Comparison of ENCODE assay signal across 12 cellular contexts in genomic region chr12:51911788-51912711, GRCh38. TPM values are rescaled to one million over a fixed set of nuclear protein-coding genes. Genes with fewer than 3 reads are reported as not detected.
A peak's percentile ranks its signal among the peaks of the same experiment; 100 is the strongest.
DNase-seq lines count a peak whose midpoint lies in the region; ATAC-seq and TF ChIP-seq lines count a peak whose summit lies in the region.
"Had no signal": no experiment of that assay in that cellular context is flagged by ENCODE, and none has a peak within 500 bp of the region (broad histone marks: within the 10 kb centered on the region; RNA-seq: fewer than 3 reads in every experiment).

No MANE protein-coding gene starts in this region.

- H3K36me3 ChIP-seq in right lobe of liver (no peaks in the 10 kb centered on the region), uterus (no peaks in the 10 kb centered on the region)

- 15% methylated on average over 2 of the region's 8 CpGs for WGBS in right lobe of liver (ENCODE audit: insufficient coverage, low coverage, low lambda C conversion rate, missing lambda C conversion rate)

- H3K4me3 ChIP-seq in right lobe of liver (peak overlapping the region in 1 of 3 donors; percentile 5), uterus (no peak overlapping the region)

- TF ChIP-seq CTCF in right lobe of liver (IDR thresholded peaks at IDR 0.05) (no peak), uterus (IDR thresholded peaks at IDR 0.05) (no peak)

- intact Hi-C loops in right lobe of liver (cut with DNase I) = no loop called here
- intact Hi-C loops in uterus (cut with DNase I; ENCODE audit: low total_unique reads) = no loop called here

- H3K4me1 ChIP-seq in right lobe of liver (peaks cover 0 to 6% (median 0%) of the 10 kb centered on the region in 4 donors), uterus (peaks cover 0 to 3% of the 10 kb centered on the region in 2 donors)

- H3K27ac ChIP-seq in caudate nucleus (ENCODE audit: low read depth, low read length) = peak overlapping the region; percentile 18
- H3K27ac ChIP-seq in right lobe of liver = no peak overlapping the region
- H3K27ac ChIP-seq in uterus = peak overlapping the region; percentile 96
- H3K27ac ChIP-seq: C4-2B had no signal

- no peaks in the 10 kb centered on the region for H3K9me3 ChIP-seq in right lobe of liver
- no peaks in the 10 kb centered on the region for H3K9me3 ChIP-seq in uterus

- DNase-seq in activated effector memory CD4-positive, alpha-beta T cell treated with anti-CD3 and anti-CD28 coated beads, Interleukin-2, amount 50 U/mL, for 16 hours = peak; percentile 37
- no peak for DNase-seq in activated effector memory CD4-positive, alpha-beta T cell treated with Interleukin-2 at 50 U/mL for 16 hours
- DNase-seq in caudate nucleus (lab: John Stamatoyannopoulos, UW) (no peak), right lobe of liver (peak in 2 of 3 donors; percentile 51), uterus (no peak)
- DNase-seq: Karpas-422; naive thymus-derived CD8-positive, alpha-beta T cell had no signal

- ATAC-seq in right lobe of liver (peak; percentile 55 to 72 (median 64)), GM21576 (IDR thresholded peaks at IDR 0.05; ENCODE audit: unreplicated experiment) (no peak), GM21381 (IDR thresholded peaks at IDR 0.05; ENCODE audit: unreplicated experiment) (no peak), HG03108 (IDR thresholded peaks at IDR 0.05; ENCODE audit: unreplicated experiment) (no peak)
- ATAC-seq: naive thymus-derived CD8-positive, alpha-beta T cell had no signal

- TF ChIP-seq POLR2A in right lobe of liver (IDR thresholded peaks at IDR 0.05) (no peak), uterus (IDR thresholded peaks at IDR 0.05) (no peak)

- H3K27me3 ChIP-seq in right lobe of liver = no peaks in the 10 kb centered on the region
- no peaks in the 10 kb centered on the region for H3K27me3 ChIP-seq in uterus

RNA-seq across cellular contexts. Expression of gene ACVRL1, which starts 4.7 kb away (rescaled TPM):
- total RNA-seq in right lobe of liver = 10 to 100 TPM in 1 of 6 experiments, 1 to 10 TPM in 5; 2.9 to 10.7 (median 6.2) TPM
- 100 to 1,000 TPM in 3 of 4 donors, 10 to 100 TPM in 1; 52.1 to 161 (median 127) TPM for total RNA-seq in uterus
- total RNA-seq: naive thymus-derived CD8-positive, alpha-beta T cell had no signal

RNA-seq across cellular contexts. Expression of gene ANKRD33, which starts 24.1 kb away (rescaled TPM):
- total RNA-seq in right lobe of liver (10 to 100 TPM in 1 of 6 experiments, 1 to 10 TPM in 2, not detected in 3; 1.1 to 10.5 (median 2.1) TPM), uterus (1 to 10 TPM in 1 of 4 donors, under 1 TPM in 2, not detected in 1; 0.14 to 2.9 (median 0.27) TPM)
- total RNA-seq: epithelial cell of proximal tubule; naive thymus-derived CD8-positive, alpha-beta T cell had no signal

RNA-seq across cellular contexts. Expression of gene ACVR1B, which starts 39.4 kb away (rescaled TPM):
- 10 to 100 TPM; 14.1 to 28.0 (median 25.0) TPM for total RNA-seq in right lobe of liver
- 10 to 100 TPM in 3 of 4 donors, 1 to 10 TPM in 1; 2.6 to 31.6 (median 14.4) TPM for total RNA-seq in uterus

Comparison
In these comparisons a context has a peak if more than half of its experiments do, and no peak if none do; other contexts are left out.
1. DNase-seq: peak in activated effector memory CD4-positive, alpha-beta T cell treated with anti-CD3 and anti-CD28 coated beads, Interleukin-2, amount 50 U/mL, for 16 hours (single experiment) and right lobe of liver (2 of 3); none in activated effector memory CD4-positive, alpha-beta T cell treated with Interleukin-2 at 50 U/mL for 16 hours (single experiment), caudate nucleus (0 of 61) and uterus (0 of 2).
2. H3K27ac ChIP-seq: peak in caudate nucleus (single experiment) and uterus (2 of 2); none in right lobe of liver (0 of 3).
3. ATAC-seq: peak in right lobe of liver (4 of 4); none in GM21576 (single experiment), GM21381 (single experiment) and HG03108 (single experiment).
4. RNA of gene ACVRL1, which starts 4.7 kb away (total RNA-seq): 52.1 to 161 TPM in uterus; 2.9 to 10.7 TPM in right lobe of liver; every median in the first group is over 4 times any median in the second.